Comparison of ENCODE assay signal across 3 cellular contexts in the genomic region with DNA sequence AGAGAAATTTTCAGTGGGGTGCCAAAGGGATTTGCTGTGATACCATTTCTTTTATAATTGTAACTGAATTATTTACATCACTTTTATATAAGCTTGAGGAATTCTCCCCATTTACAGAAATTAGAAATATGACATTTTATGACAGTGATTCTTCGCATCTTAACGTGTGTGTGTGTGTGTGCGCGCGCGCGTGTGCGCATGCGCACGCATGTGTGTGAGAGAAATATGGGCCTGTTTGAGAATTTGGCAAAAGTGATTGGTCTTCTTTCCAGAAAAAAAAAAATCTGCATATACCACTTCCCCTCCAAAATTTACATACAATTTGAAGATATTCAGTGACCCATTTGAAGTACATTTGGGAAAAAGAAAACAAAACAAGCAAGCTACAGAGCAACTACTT.
"Had no signal": no experiment of that assay in that cellular context is flagged by ENCODE, and none has a peak within 500 bp of the region (broad histone marks: within the 10 kb centered on the region; RNA-seq: fewer than 3 reads in every experiment).

No MANE protein-coding gene starts in this region.

- DNase-seq: GDM1, GF-D8 had no signal

- ATAC-seq: GM12878 had no signal

- H3K4me3 ChIP-seq: GM12878 had no signal
